ENCODE assay signal across 22 cellular contexts in the genomic region with DNA sequence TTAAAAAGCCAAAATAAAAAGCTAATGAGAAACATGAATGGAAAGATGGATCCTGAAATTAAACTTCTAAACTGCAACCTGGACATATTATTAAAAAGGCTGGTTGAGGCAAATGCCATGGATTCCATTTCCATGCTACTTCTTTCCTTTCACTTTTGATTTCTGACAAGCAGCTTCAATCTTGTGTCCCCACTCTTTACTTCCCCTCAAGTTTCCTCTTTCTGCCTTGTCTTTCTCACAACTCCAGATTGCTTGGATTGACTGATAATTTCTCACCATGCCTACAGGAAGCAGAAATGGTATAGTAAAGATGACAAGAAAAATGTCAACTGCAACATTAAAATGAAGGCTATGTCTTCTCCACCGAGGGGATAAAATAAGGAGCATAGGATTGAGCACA.
A peak's percentile ranks its signal among the peaks of the same experiment; 100 is the strongest.
DNase-seq lines count a peak whose midpoint lies in the region; ATAC-seq, FAIRE-seq and TF ChIP-seq lines count a peak whose summit lies in the region.
"Had no signal": no experiment of that assay in that cellular context is flagged by ENCODE, and none has a peak within 500 bp of the region (broad histone marks: within the 10 kb centered on the region; RNA-seq: fewer than 3 reads in every experiment).

No MANE protein-coding gene starts in this region.

- no peaks in the 10 kb centered on the region for H3K36me3 Mint-ChIP-seq in naive thymus-derived CD8-positive, alpha-beta T cell

- no peak overlapping the region for H3K9ac ChIP-seq in DND-41 (ENCODE audit: low read depth, low read length)
- H3K9ac ChIP-seq in neural cell (ENCODE audit: low read length), result no peak overlapping the region
- H3K9ac ChIP-seq: SK-N-SH had no signal

- in situ Hi-C loops in KBM-7 (cut with MboI; ENCODE audit: low pct_unique_long_range_greater_than_20kb, low sequenced_read_pairs), result no loop called here

- H3K79me2 ChIP-seq in DND-41 (ENCODE audit: insufficient read depth, low read length) (no peaks in the 10 kb centered on the region), neural cell (replicated peaks; ENCODE audit: insufficient read depth, low read length) (no peaks in the 10 kb centered on the region)

- no peak for DNase-seq in DND-41
- DNase-seq in KBM-7, result peak; percentile 1
- peak; percentile 85 for DNase-seq in OCI-M1 (lab: John Stamatoyannopoulos, UW)
- DNase-seq in naive thymus-derived CD8-positive, alpha-beta T cell, result no peak
- DNase-seq in activated CD4-positive, alpha-beta T cell treated with anti-CD3 and anti-CD28 coated beads, Interleukin-2, amount 50 U/mL, for 48 hours, result no peak
- DNase-seq in frontal cortex (ENCODE audit: low spot score in 2 of 2), result no peak
- DNase-seq: Caco-2, DMS79, GF-D8, Karpas-422, MV-4-11, NCI-H2029 treated with DMSO at 0.1 percent for 48 hours, NCI-H510A treated with DMSO at 0.1 percent for 48 hours, PC-9, SK-N-SH had no signal

- no peak for TF ChIP-seq CTCF in DND-41 (IDR thresholded peaks at IDR 0.05; ENCODE audit: borderline replicate concordance, extremely low read depth, low read length, poor library complexity, severe bottlenecking)
- TF ChIP-seq CTCF in neural cell (IDR thresholded peaks at IDR 0.05; ENCODE audit: poor library complexity, severe bottlenecking), result no peak

- no peaks in the 10 kb centered on the region for H3K27me3 ChIP-seq in DND-41 (ENCODE audit: insufficient read depth, low read length, poor library complexity)
- H3K27me3 ChIP-seq in neural cell (ENCODE audit: insufficient read depth, low read depth, low read length), result no peaks in the 10 kb centered on the region

- POLR2A ChIA-PET in naive thymus-derived CD8-positive, alpha-beta T cell (lab: Charles Lee), result no interaction called here

- H3K9me3 ChIP-seq in DND-41 (ENCODE audit: insufficient read depth, low read length, severe bottlenecking) (no peaks in the 10 kb centered on the region), neural cell (ENCODE audit: low read length) (no peaks in the 10 kb centered on the region)
- H3K9me3 ChIP-seq: Caco-2, SK-N-SH had no signal

- no peaks in the 10 kb centered on the region for H4K20me1 ChIP-seq in DND-41 (ENCODE audit: insufficient read depth, low read length)
- no peaks in the 10 kb centered on the region for H4K20me1 ChIP-seq in neural cell (ENCODE audit: insufficient read depth)

- peak; percentile 55; the same call in 1 of the 3 replicates for ATAC-seq in DND-41 (ENCODE audit: insufficient read depth, low read depth)
- no peak for ATAC-seq in naive thymus-derived CD8-positive, alpha-beta T cell
- ATAC-seq in GM21529 (IDR thresholded peaks at IDR 0.05; ENCODE audit: unreplicated experiment), result no peak
- ATAC-seq: Right ventricle myocardium inferior had no signal

- no peaks in the 10 kb centered on the region for H3K4me1 ChIP-seq in DND-41 (ENCODE audit: insufficient read depth, low read length)
- H3K4me1 ChIP-seq: Caco-2 had no signal

- H2AFZ ChIP-seq in DND-41 (ENCODE audit: low read depth, low read length) (no peak overlapping the region), neural cell (ENCODE audit: low read depth, low read length) (no peak overlapping the region)
- H2AFZ ChIP-seq: PC-9 had no signal

- no peak overlapping the region for H3K4me3 Mint-ChIP-seq in naive thymus-derived CD8-positive, alpha-beta T cell
- H3K4me3 Mint-ChIP-seq: T-helper 1 cell treated with Interleukin-12 subunit alpha and Interleukin-12 subunit beta and Interleukin-4 antibody, amounts not matched to agents 30 μg/mL and 1 μg/mL, for 36 hours had no signal

- H3K9me2 ChIP-seq in neural cell (ENCODE audit: insufficient read depth, low read length), result no peaks in the 10 kb centered on the region
- H3K9me2 ChIP-seq: SK-N-SH had no signal

- H3K4me2 ChIP-seq in DND-41 (ENCODE audit: insufficient read depth, low read length) (no peak overlapping the region), neural cell (ENCODE audit: low read length) (no peak overlapping the region)
- H3K4me2 ChIP-seq: PC-9, SK-N-SH had no signal

- H3K36me3 ChIP-seq in DND-41 (ENCODE audit: insufficient read depth, low read length) (no peaks in the 10 kb centered on the region), neural cell (ENCODE audit: insufficient read depth, low read length) (no peaks in the 10 kb centered on the region)

- FAIRE-seq in frontal cortex (lab: Jason Lieb, UNC), result no peak
- FAIRE-seq: H1 had no signal

- no peak overlapping the region for H3K27ac ChIP-seq in DND-41 (ENCODE audit: low read length)
- no peak overlapping the region for H3K27ac ChIP-seq in neural cell (ENCODE audit: low read length)
- H3K27ac ChIP-seq: C4-2B, HL-60, PC-9 had no signal

- TF ChIP-seq EP300 in neural cell (conservative IDR thresholded peaks at IDR 0.05; ENCODE audit: poor library complexity, severe bottlenecking), result no peak

- no peak overlapping the region for H3K4me3 ChIP-seq in DND-41 (ENCODE audit: low read depth in 1 of 2, low read length in 2 of 2)
- H3K4me3 ChIP-seq in neural cell (ENCODE audit: low read length), result no peak overlapping the region
- H3K4me3 ChIP-seq: PC-9 had no signal

- H3K27ac Mint-ChIP-seq in naive thymus-derived CD8-positive, alpha-beta T cell, result no peak overlapping the region
- H3K27ac Mint-ChIP-seq: T-helper 1 cell treated with Interleukin-12 subunit alpha and Interleukin-12 subunit beta and Interleukin-4 antibody, amounts not matched to agents 30 μg/mL and 1 μg/mL, for 36 hours had no signal

- no peaks in the 10 kb centered on the region for H3F3A ChIP-seq in neural cell (ENCODE audit: insufficient read depth, low read length, poor library complexity, severe bottlenecking)

- H3K9me3 Mint-ChIP-seq in naive thymus-derived CD8-positive, alpha-beta T cell, result peaks cover 0 to 4% (median 0%) of the 10 kb centered on the region in 9 donors
- H3K9me3 Mint-ChIP-seq: T-helper 1 cell treated with Interleukin-12 subunit alpha and Interleukin-12 subunit beta and Interleukin-4 antibody, amounts not matched to agents 30 μg/mL and 1 μg/mL, for 36 hours had no signal

- H3K27me3 Mint-ChIP-seq in naive thymus-derived CD8-positive, alpha-beta T cell, result no peaks in the 10 kb centered on the region

- no peaks in the 10 kb centered on the region for H3K4me1 Mint-ChIP-seq in naive thymus-derived CD8-positive, alpha-beta T cell

- no peak for TF ChIP-seq RAD21 in neural cell (conservative IDR thresholded peaks at IDR 0.05)

TF ChIP-seq in neural cell, 6 proteins besides CTCF, POLR2A, EP300 and RAD21:
- TF ChIP-seq POLR2AphosphoS5 (IDR thresholded peaks at IDR 0.05), result peak; percentile 24
- TF ChIP-seq TAF1 (IDR thresholded peaks at IDR 0.05; ENCODE audit: low read depth), result no peak

Comparison
In these comparisons a context has a peak if more than half of its experiments do, and no peak if none do; other contexts are left out.
1. DNase-seq: peak in KBM-7 (single experiment) and OCI-M1 (single experiment); none in DND-41 (single experiment), naive thymus-derived CD8-positive, alpha-beta T cell (0 of 10), activated CD4-positive, alpha-beta T cell treated with anti-CD3 and anti-CD28 coated beads, Interleukin-2, amount 50 U/mL, for 48 hours (0 of 2) and frontal cortex (0 of 2).